Comparison of ENCODE assay signal across 9 cellular contexts in the genomic region with DNA sequence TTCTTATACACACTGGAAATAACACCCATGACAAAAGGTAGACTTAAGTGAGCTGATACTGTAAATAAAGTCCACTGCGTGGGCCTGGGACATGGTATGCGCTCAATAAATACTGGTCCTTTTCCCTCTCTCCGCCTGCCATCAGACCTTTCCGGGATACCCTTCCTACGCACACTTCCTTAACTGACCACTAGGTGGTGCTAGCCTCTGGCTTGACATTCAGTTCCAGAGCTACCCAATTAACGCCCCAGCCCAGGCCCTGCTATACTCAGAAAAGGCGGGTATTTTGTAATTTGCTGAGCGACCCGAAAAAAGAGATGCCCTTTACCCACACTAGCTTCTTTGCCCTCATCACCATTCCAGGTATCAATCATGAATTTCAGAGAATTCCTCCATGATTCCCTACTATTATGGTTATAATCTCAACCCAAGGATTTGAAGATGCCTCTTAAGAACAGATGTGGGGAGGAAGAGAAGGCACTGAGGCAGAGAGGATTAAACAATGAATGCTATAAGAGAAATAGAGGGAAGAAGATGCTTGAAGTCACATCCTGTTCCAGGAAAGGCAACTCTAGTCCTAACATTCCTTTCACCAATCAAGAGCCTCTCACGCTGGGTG. TPM values are rescaled to one million over a fixed set of nuclear protein-coding genes. Genes with fewer than 3 reads are reported as not detected.
DNase-seq lines count a peak whose midpoint lies in the region; ATAC-seq and TF ChIP-seq lines count a peak whose summit lies in the region.
"Had no signal": no experiment of that assay in that cellular context is flagged by ENCODE, and none has a peak within 500 bp of the region (broad histone marks: within the 10 kb centered on the region; RNA-seq: fewer than 3 reads in every experiment).

No MANE protein-coding gene starts in this region.

- H3K27me3 ChIP-seq in GM23338 (ENCODE audit: insufficient read depth), result no peaks in the 10 kb centered on the region

- TF ChIP-seq CTCF in GM23338 (conservative IDR thresholded peaks at IDR 0.05; ENCODE audit: low read depth in 2 of 2), result peak; percentile 83 to 95

- peaks cover 11% of the 10 kb centered on the region for H3K4me1 ChIP-seq in GM23338 (ENCODE audit: insufficient read depth)

- no peaks in the 10 kb centered on the region; the same call in none of the 2 replicates for H4K20me1 ChIP-seq in GM23338 (replicated peaks; ENCODE audit: insufficient read depth)

- ATAC-seq in GM23338 (peak; percentile 14), GM21717 (IDR thresholded peaks at IDR 0.05; ENCODE audit: unreplicated experiment) (no peak)

- H3K27me3 Mint-ChIP-seq in GM23338 (ENCODE audit: insufficient read depth, low read depth, poor library complexity), result peaks cover 23% of the 10 kb centered on the region

- no peaks in the 10 kb centered on the region for H3K9me2 ChIP-seq in GM23338 (ENCODE audit: insufficient read depth)

- no peak overlapping the region for H3K27ac ChIP-seq in GM23338 (ENCODE audit: low read depth)
- no peak overlapping the region for H3K27ac ChIP-seq in caudate nucleus (ENCODE audit: low read depth, low read length)

- H3K36me3 Mint-ChIP-seq in GM23338 (ENCODE audit: low read depth), result peaks cover 8% of the 10 kb centered on the region

- H3K4me3 ChIP-seq in GM23338, result no peak overlapping the region

- H3K4me3 Mint-ChIP-seq in GM23338, result no peak overlapping the region; the same call in 2 of the 3 replicates
- H3K4me3 Mint-ChIP-seq: stimulated activated naive CD8-positive, alpha-beta T cell treated with anti-CD3 and anti-CD28 coated beads, Interleukin-15, Interleukin-2, amounts not matched to agents 100 ng/mL and 50 ng/mL, for 24 hours had no signal

- H3K79me2 ChIP-seq in GM23338 (replicated peaks; ENCODE audit: insufficient read depth), result peaks cover 5% of the 10 kb centered on the region

- H2AFZ ChIP-seq in GM23338, result no peak overlapping the region

- DNase-seq in Ammon's horn (ENCODE audit: low spot score) (peak; percentile 88), GM23338 (ENCODE audit: low spot score) (peak; percentile 94), NCI-H345 (lab: John Stamatoyannopoulos, UW) (peak; percentile 72), caudate nucleus (lab: John Stamatoyannopoulos, UW) (peak in 53 of 61 donors; percentile 9 to 87 (median 56)), left kidney (ENCODE audit: low read depth, low spot score) (peak; percentile 89)
- peak; percentile 67 for DNase-seq in activated CD4-positive, CD25-positive, alpha-beta regulatory T cell treated with anti-CD3 and anti-CD28 coated beads, Interleukin-2, amount 50 U/mL, for 16 hours (ENCODE audit: low read depth, low spot score)
- DNase-seq in stimulated activated CD4-positive, alpha-beta T cell treated with anti-CD3 and anti-CD28 coated beads, Interleukin-4, amount 100 ng/mL, for 24 hours, result peak; percentile 86

- H3F3A ChIP-seq in GM23338 (replicated peaks; ENCODE audit: low read depth), result peaks cover 6% of the 10 kb centered on the region; the same call in 1 of the 2 replicates

- H3K4me2 ChIP-seq in GM23338, result no peak overlapping the region

- H3K36me3 ChIP-seq in GM23338 (ENCODE audit: insufficient read depth), result no peaks in the 10 kb centered on the region

- peaks cover 19% of the 10 kb centered on the region for H3K4me1 Mint-ChIP-seq in GM23338

- no peak overlapping the region for H3K27ac Mint-ChIP-seq in GM23338
- H3K27ac Mint-ChIP-seq: stimulated activated naive CD8-positive, alpha-beta T cell treated with anti-CD3 and anti-CD28 coated beads, Interleukin-15, Interleukin-2, amounts not matched to agents 100 ng/mL and 50 ng/mL, for 24 hours had no signal

- peaks cover 15% of the 10 kb centered on the region; the same call in 2 of the 3 replicates for H3K9me3 Mint-ChIP-seq in GM23338
- H3K9me3 Mint-ChIP-seq: stimulated activated naive CD8-positive, alpha-beta T cell treated with anti-CD3 and anti-CD28 coated beads, Interleukin-15, Interleukin-2, amounts not matched to agents 100 ng/mL and 50 ng/mL, for 24 hours had no signal

TF ChIP-seq in GM23338, 12 proteins besides CTCF, POLR2A, EP300 and RAD21 (continues in another document):
- TF ChIP-seq JUNB (IDR thresholded peaks at IDR 0.05; ENCODE audit: unreplicated experiment), result no peak
- no peak for TF ChIP-seq EZH2phosphoT487 (IDR thresholded peaks at IDR 0.05; ENCODE audit: unreplicated experiment)
- no peak for TF ChIP-seq STAT1 (IDR thresholded peaks at IDR 0.05; ENCODE audit: unreplicated experiment)
- no peak for TF ChIP-seq ZNF331 (CRISPR knock-in tag; IDR thresholded peaks at IDR 0.05; ENCODE audit: low read depth)
- no peak for TF ChIP-seq EZH2 (IDR thresholded peaks at IDR 0.05; ENCODE audit: low read depth, unreplicated experiment)
- no peak for TF ChIP-seq CREB1 (CRISPR knock-in tag; IDR thresholded peaks at IDR 0.05; ENCODE audit: low read depth)
- TF ChIP-seq, protein P1, sequence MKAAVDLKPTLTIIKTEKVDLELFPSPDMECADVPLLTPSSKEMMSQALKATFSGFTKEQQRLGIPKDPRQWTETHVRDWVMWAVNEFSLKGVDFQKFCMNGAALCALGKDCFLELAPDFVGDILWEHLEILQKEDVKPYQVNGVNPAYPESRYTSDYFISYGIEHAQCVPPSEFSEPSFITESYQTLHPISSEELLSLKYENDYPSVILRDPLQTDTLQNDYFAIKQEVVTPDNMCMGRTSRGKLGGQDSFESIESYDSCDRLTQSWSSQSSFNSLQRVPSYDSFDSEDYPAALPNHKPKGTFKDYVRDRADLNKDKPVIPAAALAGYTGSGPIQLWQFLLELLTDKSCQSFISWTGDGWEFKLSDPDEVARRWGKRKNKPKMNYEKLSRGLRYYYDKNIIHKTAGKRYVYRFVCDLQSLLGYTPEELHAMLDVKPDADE (IDR thresholded peaks at IDR 0.05), result no peak
- TF ChIP-seq POLR2AphosphoS5 (IDR thresholded peaks at IDR 0.05; ENCODE audit: low read depth), result no peak
- TF ChIP-seq NANOG (IDR thresholded peaks at IDR 0.05; ENCODE audit: borderline replicate concordance), result no peak

RNA-seq across cellular contexts. Expression of gene LRP1, which starts 3.9 kb away (rescaled TPM):
- total RNA-seq in GM23338 (2014; rRNA removed; shearing (Covaris generic)), result 130 and 145 TPM in 2 replicates
- polyA plus RNA-seq in GM23338 (2016; fragmentation: Nextera tagmentation; extraction: Ambion mirVana), result 26.6 and 29.9 TPM in 2 replicates

RNA-seq across cellular contexts. Expression of gene STAT6, which starts 13.2 kb away (rescaled TPM):
- 26.3 and 28.1 TPM in 2 replicates for total RNA-seq in GM23338 (2014; rRNA removed; shearing (Covaris generic))
- 11.0 and 14.3 TPM in 2 replicates for polyA plus RNA-seq in GM23338 (2016; fragmentation: Nextera tagmentation; extraction: Ambion mirVana)

RNA-seq across cellular contexts. Expression of gene LRP1-AS, which starts 23.1 kb away (rescaled TPM):
- total RNA-seq in GM23338 (2014; rRNA removed; shearing (Covaris generic)), result not detected in 2 replicates
- 0.86 TPM in 1 of 2 replicates, not detected in the other for polyA plus RNA-seq in GM23338 (2016; fragmentation: Nextera tagmentation; extraction: Ambion mirVana)

RNA-seq across cellular contexts. Expression of gene NAB2, which starts 35.5 kb away (rescaled TPM):
- total RNA-seq in GM23338 (2014; rRNA removed; shearing (Covaris generic)), result 19.8 and 20.8 TPM in 2 replicates
- polyA plus RNA-seq in GM23338 (2016; fragmentation: Nextera tagmentation; extraction: Ambion mirVana), result 6.5 and 6.6 TPM in 2 replicates

RNA-seq across cellular contexts. Expression of gene NEMP1, which starts 45.8 kb away (rescaled TPM):
- total RNA-seq in GM23338 (2014; rRNA removed; shearing (Covaris generic)), result 35.0 and 36.3 TPM in 2 replicates
- polyA plus RNA-seq in GM23338 (2016; fragmentation: Nextera tagmentation; extraction: Ambion mirVana), result 10.3 and 11.9 TPM in 2 replicates
